Comparison of ENCODE assay signal across 1 cellular context in the genomic region with DNA sequence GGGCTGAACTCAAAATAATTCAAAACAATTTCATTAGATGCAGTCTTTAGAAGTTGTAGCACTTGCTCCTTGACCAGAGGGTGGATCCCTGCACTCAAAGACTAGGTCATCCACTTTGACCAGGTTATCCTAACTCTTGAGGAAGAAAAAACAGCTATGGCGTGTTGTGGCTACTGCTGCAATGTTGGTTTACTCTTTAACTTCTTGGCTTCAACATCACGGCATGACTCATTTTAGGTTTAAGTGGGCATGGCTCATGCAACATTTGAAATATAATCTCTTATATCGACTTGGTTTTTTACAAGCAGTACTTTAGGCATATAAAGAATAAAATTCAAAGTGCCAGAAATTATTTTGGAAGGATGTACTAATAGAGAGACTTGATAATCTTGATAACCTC.
TF ChIP-seq lines count a peak whose summit lies in the region.

No MANE protein-coding gene starts in this region.

TF ChIP-seq in HEK293, 187 proteins besides CTCF, POLR2A, EP300 and RAD21 (continued from another document and continues in another):
- TF ChIP-seq, protein P1, sequence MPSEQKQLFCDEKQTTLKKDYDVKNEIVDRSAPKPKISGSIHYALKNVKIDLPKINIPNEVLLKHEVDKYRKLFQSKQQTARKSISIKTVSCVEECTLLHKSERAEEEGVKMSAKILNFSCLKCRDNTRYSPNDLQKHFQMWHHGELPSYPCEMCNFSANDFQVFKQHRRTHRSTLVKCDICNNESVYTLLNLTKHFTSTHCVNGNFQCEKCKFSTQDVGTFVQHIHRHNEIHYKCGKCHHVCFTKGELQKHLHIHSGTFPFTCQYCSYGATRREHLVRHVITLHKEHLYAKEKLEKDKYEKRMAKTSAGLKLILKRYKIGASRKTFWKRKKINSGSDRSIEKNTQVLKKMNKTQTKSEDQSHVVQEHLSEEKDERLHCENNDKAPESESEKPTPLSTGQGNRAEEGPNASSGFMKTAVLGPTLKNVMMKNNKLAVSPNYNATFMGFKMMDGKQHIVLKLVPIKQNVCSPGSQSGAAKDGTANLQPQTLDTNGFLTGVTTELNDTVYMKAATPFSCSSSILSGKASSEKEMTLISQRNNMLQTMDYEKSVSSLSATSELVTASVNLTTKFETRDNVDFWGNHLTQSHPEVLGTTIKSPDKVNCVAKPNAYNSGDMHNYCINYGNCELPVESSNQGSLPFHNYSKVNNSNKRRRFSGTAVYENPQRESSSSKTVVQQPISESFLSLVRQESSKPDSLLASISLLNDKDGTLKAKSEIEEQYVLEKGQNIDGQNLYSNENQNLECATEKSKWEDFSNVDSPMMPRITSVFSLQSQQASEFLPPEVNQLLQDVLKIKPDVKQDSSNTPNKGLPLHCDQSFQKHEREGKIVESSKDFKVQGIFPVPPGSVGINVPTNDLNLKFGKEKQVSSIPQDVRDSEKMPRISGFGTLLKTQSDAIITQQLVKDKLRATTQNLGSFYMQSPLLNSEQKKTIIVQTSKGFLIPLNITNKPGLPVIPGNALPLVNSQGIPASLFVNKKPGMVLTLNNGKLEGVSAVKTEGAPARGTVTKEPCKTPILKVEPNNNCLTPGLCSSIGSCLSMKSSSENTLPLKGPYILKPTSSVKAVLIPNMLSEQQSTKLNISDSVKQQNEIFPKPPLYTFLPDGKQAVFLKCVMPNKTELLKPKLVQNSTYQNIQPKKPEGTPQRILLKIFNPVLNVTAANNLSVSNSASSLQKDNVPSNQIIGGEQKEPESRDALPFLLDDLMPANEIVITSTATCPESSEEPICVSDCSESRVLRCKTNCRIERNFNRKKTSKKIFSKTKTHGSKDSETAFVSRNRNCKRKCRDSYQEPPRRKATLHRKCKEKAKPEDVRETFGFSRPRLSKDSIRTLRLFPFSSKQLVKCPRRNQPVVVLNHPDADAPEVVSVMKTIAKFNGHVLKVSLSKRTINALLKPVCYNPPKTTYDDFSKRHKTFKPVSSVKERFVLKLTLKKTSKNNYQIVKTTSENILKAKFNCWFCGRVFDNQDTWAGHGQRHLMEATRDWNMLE (tag by site-specific recombination; conservative IDR thresholded peaks at IDR 0.05; ENCODE audit: low read depth) = no peak
- TF ChIP-seq ZNF140 (tag by site-specific recombination; IDR thresholded peaks at IDR 0.05) = no peak
- TF ChIP-seq ZNF76 (tag by site-specific recombination; IDR thresholded peaks at IDR 0.05; ENCODE audit: borderline replicate concordance, low read depth) = no peak
- TF ChIP-seq, protein P2, sequence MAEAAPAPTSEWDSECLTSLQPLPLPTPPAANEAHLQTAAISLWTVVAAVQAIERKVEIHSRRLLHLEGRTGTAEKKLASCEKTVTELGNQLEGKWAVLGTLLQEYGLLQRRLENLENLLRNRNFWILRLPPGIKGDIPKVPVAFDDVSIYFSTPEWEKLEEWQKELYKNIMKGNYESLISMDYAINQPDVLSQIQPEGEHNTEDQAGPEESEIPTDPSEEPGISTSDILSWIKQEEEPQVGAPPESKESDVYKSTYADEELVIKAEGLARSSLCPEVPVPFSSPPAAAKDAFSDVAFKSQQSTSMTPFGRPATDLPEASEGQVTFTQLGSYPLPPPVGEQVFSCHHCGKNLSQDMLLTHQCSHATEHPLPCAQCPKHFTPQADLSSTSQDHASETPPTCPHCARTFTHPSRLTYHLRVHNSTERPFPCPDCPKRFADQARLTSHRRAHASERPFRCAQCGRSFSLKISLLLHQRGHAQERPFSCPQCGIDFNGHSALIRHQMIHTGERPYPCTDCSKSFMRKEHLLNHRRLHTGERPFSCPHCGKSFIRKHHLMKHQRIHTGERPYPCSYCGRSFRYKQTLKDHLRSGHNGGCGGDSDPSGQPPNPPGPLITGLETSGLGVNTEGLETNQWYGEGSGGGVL (tag by site-specific recombination; IDR thresholded peaks at IDR 0.05) = peak; percentile 10; the same call in 1 of the 2 replicates
- TF ChIP-seq KLF1 (tag by site-specific recombination; IDR thresholded peaks at IDR 0.05) = peak; percentile 22; the same call in 1 of the 2 replicates
- peak; percentile 39; the same call in 1 of the 2 replicates for TF ChIP-seq ZNF324 (tag by site-specific recombination; IDR thresholded peaks at IDR 0.05)
- no peak for TF ChIP-seq ZNF747 (tag by site-specific recombination; IDR thresholded peaks at IDR 0.05)
- TF ChIP-seq, protein P3, sequence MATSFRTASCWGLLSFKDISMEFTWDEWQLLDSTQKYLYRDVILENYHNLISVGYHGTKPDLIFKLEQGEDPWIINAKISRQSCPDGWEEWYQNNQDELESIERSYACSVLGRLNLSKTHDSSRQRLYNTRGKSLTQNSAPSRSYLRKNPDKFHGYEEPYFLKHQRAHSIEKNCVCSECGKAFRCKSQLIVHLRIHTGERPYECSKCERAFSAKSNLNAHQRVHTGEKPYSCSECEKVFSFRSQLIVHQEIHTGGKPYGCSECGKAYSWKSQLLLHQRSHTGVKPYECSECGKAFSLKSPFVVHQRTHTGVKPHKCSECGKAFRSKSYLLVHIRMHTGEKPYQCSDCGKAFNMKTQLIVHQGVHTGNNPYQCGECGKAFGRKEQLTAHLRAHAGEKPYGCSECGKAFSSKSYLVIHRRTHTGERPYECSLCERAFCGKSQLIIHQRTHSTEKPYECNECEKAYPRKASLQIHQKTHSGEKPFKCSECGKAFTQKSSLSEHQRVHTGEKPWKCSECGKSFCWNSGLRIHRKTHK (tag by site-specific recombination; IDR thresholded peaks at IDR 0.05) = no peak
- TF ChIP-seq ZNF677 (tag by site-specific recombination; IDR thresholded peaks at IDR 0.05) = no peak
- no peak for TF ChIP-seq ZFP3 (tag by site-specific recombination; IDR thresholded peaks at IDR 0.05; ENCODE audit: low read depth)
- no peak for TF ChIP-seq ZNF202 (tag by site-specific recombination; IDR thresholded peaks at IDR 0.05; ENCODE audit: borderline replicate concordance)
- TF ChIP-seq EGR2 (tag by site-specific recombination; IDR thresholded peaks at IDR 0.05; ENCODE audit: low read depth) = no peak
- no peak for TF ChIP-seq HOXD13 (CRISPR knock-in tag; IDR thresholded peaks at IDR 0.05; ENCODE audit: borderline replicate concordance)
- TF ChIP-seq ZNF768 (tag by site-specific recombination; IDR thresholded peaks at IDR 0.05) = no peak
- no peak for TF ChIP-seq ZNF423 (tag by site-specific recombination; IDR thresholded peaks at IDR 0.05)
- TF ChIP-seq ZFP69B (tag by site-specific recombination; IDR thresholded peaks at IDR 0.05) = peak; percentile 94
- TF ChIP-seq ZFHX2 (tag by site-specific recombination; conservative IDR thresholded peaks at IDR 0.05) = 0 out of 2 replicates have a peak, but pooled peaks have one; percentile 16
- TF ChIP-seq ZNF776 (tag by site-specific recombination; IDR thresholded peaks at IDR 0.05; ENCODE audit: borderline replicate concordance) = no peak
- TF ChIP-seq YY2 (tag by site-specific recombination; IDR thresholded peaks at IDR 0.05) = no peak
- TF ChIP-seq ZNF791 (tag by site-specific recombination; IDR thresholded peaks at IDR 0.05) = no peak
- no peak for TF ChIP-seq ZNF473 (tag by site-specific recombination; IDR thresholded peaks at IDR 0.05)
- TF ChIP-seq WT1 (tag by site-specific recombination; IDR thresholded peaks at IDR 0.05) = 0 out of 2 replicates have a peak, but pooled peaks have one; percentile 25
- TF ChIP-seq SALL2 (tag by site-specific recombination; IDR thresholded peaks at IDR 0.05; ENCODE audit: borderline replicate concordance) = no peak
- no peak for TF ChIP-seq ZNF777 (tag by site-specific recombination; IDR thresholded peaks at IDR 0.05; ENCODE audit: borderline replicate concordance)
- TF ChIP-seq, protein P4, sequence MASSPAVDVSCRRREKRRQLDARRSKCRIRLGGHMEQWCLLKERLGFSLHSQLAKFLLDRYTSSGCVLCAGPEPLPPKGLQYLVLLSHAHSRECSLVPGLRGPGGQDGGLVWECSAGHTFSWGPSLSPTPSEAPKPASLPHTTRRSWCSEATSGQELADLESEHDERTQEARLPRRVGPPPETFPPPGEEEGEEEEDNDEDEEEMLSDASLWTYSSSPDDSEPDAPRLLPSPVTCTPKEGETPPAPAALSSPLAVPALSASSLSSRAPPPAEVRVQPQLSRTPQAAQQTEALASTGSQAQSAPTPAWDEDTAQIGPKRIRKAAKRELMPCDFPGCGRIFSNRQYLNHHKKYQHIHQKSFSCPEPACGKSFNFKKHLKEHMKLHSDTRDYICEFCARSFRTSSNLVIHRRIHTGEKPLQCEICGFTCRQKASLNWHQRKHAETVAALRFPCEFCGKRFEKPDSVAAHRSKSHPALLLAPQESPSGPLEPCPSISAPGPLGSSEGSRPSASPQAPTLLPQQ (tag by site-specific recombination; IDR thresholded peaks at IDR 0.05) = peak; percentile 98
- TF ChIP-seq, protein P5, sequence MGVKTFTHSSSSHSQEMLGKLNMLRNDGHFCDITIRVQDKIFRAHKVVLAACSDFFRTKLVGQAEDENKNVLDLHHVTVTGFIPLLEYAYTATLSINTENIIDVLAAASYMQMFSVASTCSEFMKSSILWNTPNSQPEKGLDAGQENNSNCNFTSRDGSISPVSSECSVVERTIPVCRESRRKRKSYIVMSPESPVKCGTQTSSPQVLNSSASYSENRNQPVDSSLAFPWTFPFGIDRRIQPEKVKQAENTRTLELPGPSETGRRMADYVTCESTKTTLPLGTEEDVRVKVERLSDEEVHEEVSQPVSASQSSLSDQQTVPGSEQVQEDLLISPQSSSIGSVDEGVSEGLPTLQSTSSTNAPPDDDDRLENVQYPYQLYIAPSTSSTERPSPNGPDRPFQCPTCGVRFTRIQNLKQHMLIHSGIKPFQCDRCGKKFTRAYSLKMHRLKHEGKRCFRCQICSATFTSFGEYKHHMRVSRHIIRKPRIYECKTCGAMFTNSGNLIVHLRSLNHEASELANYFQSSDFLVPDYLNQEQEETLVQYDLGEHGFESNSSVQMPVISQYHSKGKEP (tag by site-specific recombination; IDR thresholded peaks at IDR 0.05) = peak; percentile 83
- TF ChIP-seq ZNF175 (tag by site-specific recombination; IDR thresholded peaks at IDR 0.05) = no peak
- TF ChIP-seq ZFP37 (tag by site-specific recombination; IDR thresholded peaks at IDR 0.05) = no peak
- TF ChIP-seq, protein P6, sequence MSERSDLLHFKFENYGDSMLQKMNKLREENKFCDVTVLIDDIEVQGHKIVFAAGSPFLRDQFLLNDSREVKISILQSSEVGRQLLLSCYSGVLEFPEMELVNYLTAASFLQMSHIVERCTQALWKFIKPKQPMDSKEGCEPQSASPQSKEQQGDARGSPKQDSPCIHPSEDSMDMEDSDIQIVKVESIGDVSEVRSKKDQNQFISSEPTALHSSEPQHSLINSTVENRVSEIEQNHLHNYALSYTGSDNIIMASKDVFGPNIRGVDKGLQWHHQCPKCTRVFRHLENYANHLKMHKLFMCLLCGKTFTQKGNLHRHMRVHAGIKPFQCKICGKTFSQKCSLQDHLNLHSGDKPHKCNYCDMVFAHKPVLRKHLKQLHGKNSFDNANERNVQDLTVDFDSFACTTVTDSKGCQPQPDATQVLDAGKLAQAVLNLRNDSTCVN (tag by site-specific recombination; optimal IDR thresholded peaks at IDR 0.05) = no peak
- no peak for TF ChIP-seq MEIS1 (CRISPR knock-in tag; IDR thresholded peaks at IDR 0.05; ENCODE audit: borderline replicate concordance)
- no peak for TF ChIP-seq ZBTB8A (tag by site-specific recombination; IDR thresholded peaks at IDR 0.05)
- no peak for TF ChIP-seq ZBTB7A (tag by site-specific recombination; IDR thresholded peaks at IDR 0.05; ENCODE audit: low read depth)
- TF ChIP-seq ZNF701 (tag by site-specific recombination; IDR thresholded peaks at IDR 0.05) = no peak
- no peak for TF ChIP-seq ZNF292 (tag by site-specific recombination; IDR thresholded peaks at IDR 0.05; ENCODE audit: borderline replicate concordance, low read depth)
- TF ChIP-seq ZNF510 (tag by site-specific recombination; IDR thresholded peaks at IDR 0.05; ENCODE audit: insufficient replicate concordance) = no peak
- TF ChIP-seq ZNF169 (tag by site-specific recombination; IDR thresholded peaks at IDR 0.05) = peak; percentile 88
- TF ChIP-seq ZNF10 (tag by site-specific recombination; IDR thresholded peaks at IDR 0.05) = peak; percentile 37; the same call in 1 of the 2 replicates
- TF ChIP-seq ZXDB (tag by site-specific recombination; IDR thresholded peaks at IDR 0.05) = peak; percentile 81
- no peak for TF ChIP-seq ZNF16 (tag by site-specific recombination; IDR thresholded peaks at IDR 0.05; ENCODE audit: low read depth)
- peak; percentile 25; the same call in 1 of the 2 replicates for TF ChIP-seq KLF16 (tag by site-specific recombination; IDR thresholded peaks at IDR 0.05)
- TF ChIP-seq SCRT2 (tag by site-specific recombination; IDR thresholded peaks at IDR 0.05) = no peak
- no peak for TF ChIP-seq ZNF221 (tag by site-specific recombination; IDR thresholded peaks at IDR 0.05; ENCODE audit: borderline replicate concordance)
- TF ChIP-seq ZSCAN16 (tag by site-specific recombination; IDR thresholded peaks at IDR 0.05) = no peak
- TF ChIP-seq TRIM28 (IDR thresholded peaks at IDR 0.05; ENCODE audit: borderline replicate concordance, low read length) = 0 out of 2 replicates have a peak, but pooled peaks have one; percentile 19
- no peak for TF ChIP-seq ZIC2 (tag by site-specific recombination; IDR thresholded peaks at IDR 0.05)
- no peak for TF ChIP-seq ZNF354C (tag by site-specific recombination; IDR thresholded peaks at IDR 0.05; ENCODE audit: borderline replicate concordance, low read depth)
- no peak for TF ChIP-seq ZNF549 (tag by site-specific recombination; IDR thresholded peaks at IDR 0.05)
- TF ChIP-seq, protein P7, sequence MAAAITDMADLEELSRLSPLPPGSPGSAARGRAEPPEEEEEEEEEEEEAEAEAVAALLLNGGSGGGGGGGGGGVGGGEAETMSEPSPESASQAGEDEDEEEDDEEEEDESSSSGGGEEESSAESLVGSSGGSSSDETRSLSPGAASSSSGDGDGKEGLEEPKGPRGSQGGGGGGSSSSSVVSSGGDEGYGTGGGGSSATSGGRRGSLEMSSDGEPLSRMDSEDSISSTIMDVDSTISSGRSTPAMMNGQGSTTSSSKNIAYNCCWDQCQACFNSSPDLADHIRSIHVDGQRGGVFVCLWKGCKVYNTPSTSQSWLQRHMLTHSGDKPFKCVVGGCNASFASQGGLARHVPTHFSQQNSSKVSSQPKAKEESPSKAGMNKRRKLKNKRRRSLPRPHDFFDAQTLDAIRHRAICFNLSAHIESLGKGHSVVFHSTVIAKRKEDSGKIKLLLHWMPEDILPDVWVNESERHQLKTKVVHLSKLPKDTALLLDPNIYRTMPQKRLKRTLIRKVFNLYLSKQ (tag by site-specific recombination; IDR thresholded peaks at IDR 0.05; ENCODE audit: borderline replicate concordance) = no peak
- TF ChIP-seq REPIN1 (tag by site-specific recombination; IDR thresholded peaks at IDR 0.05; ENCODE audit: low read depth) = no peak
- TF ChIP-seq, protein P8, sequence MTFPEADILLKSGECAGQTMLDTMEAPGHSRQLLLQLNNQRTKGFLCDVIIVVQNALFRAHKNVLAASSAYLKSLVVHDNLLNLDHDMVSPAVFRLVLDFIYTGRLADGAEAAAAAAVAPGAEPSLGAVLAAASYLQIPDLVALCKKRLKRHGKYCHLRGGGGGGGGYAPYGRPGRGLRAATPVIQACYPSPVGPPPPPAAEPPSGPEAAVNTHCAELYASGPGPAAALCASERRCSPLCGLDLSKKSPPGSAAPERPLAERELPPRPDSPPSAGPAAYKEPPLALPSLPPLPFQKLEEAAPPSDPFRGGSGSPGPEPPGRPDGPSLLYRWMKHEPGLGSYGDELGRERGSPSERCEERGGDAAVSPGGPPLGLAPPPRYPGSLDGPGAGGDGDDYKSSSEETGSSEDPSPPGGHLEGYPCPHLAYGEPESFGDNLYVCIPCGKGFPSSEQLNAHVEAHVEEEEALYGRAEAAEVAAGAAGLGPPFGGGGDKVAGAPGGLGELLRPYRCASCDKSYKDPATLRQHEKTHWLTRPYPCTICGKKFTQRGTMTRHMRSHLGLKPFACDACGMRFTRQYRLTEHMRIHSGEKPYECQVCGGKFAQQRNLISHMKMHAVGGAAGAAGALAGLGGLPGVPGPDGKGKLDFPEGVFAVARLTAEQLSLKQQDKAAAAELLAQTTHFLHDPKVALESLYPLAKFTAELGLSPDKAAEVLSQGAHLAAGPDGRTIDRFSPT (tag by site-specific recombination; IDR thresholded peaks at IDR 0.05) = no peak
